Comparison of ENCODE assay signal across 17 cellular contexts in the genomic region with DNA sequence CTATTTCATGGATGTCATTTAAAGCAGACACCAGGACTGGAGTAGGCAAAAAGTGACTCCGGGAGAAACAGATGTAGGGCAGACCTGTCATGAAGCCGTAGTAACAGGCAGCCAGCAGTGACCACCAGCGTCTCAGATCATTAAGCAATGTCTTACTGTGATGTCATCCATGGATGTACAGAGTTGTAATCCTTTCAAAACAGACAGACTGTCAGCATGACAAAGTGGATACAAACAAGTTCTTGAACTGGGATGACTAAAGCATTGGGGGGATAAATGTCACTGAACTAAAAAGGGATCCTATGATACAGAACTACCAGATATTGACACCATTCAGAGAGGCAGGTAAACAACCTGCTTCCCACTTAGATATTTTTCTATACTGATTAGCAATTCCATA.
A peak's percentile ranks its signal among the peaks of the same experiment; 100 is the strongest.
DNase-seq lines count a peak whose midpoint lies in the region; ATAC-seq, FAIRE-seq and TF ChIP-seq lines count a peak whose summit lies in the region.
"Had no signal": no experiment of that assay in that cellular context is flagged by ENCODE, and none has a peak within 500 bp of the region (broad histone marks: within the 10 kb centered on the region; RNA-seq: fewer than 3 reads in every experiment).

No MANE protein-coding gene starts in this region.

- no peak overlapping the region for H3K9ac ChIP-seq in mesenchymal stem cell (ENCODE audit: low read length)

- no peak overlapping the region for H2AK5ac ChIP-seq in mesenchymal stem cell (ENCODE audit: low read length, severe bottlenecking)

- TF ChIP-seq CTCF in brain microvascular endothelial cell (IDR thresholded peaks at IDR 0.05; ENCODE audit: low read depth, low read length, missing control alignments) (no peak), D721Med (IDR thresholded peaks at IDR 0.05; ENCODE audit: insufficient read depth, missing control alignments) (no peak)

- DNase-seq in EH (ENCODE audit: low read depth): peak; percentile 38
- peak; percentile 70 for DNase-seq in LHCN-M2 (ENCODE audit: low read depth)
- DNase-seq in brain microvascular endothelial cell: peak; percentile 64
- peak; percentile 89 for DNase-seq in mesenchymal stem cell
- DNase-seq in D721Med (ENCODE audit: insufficient read length, low spot score): no peak
- DNase-seq in stimulated activated naive CD4-positive, alpha-beta T cell treated with Interleukin-2 at 50 U/mL for 16 hours (lab: John Stamatoyannopoulos, UW): no peak
- DNase-seq: activated gamma-delta T cell treated with Interleukin-2 at 50 U/mL for 16 hours; H7; MV-4-11; NCI-H2029 treated with DMSO at 0.1 percent for 48 hours; NK-92 treated with Interleukin-12 subunit alpha and Interleukin-12 subunit beta, amount 100 ng/mL, for 24 hours; Right ventricle myocardium superior; tibial artery had no signal

- no peak overlapping the region for H3K23ac ChIP-seq in mesenchymal stem cell (ENCODE audit: low read length in 2 of 2)

- H3K4me1 ChIP-seq in mesenchymal stem cell (ENCODE audit: control insufficient read depth, insufficient read depth, low read depth, low read length): no peaks in the 10 kb centered on the region
- H3K4me1 ChIP-seq: tibial artery had no signal

- no peak overlapping the region for H4K91ac ChIP-seq in mesenchymal stem cell (ENCODE audit: low read length)

- no peak overlapping the region for H4K8ac ChIP-seq in mesenchymal stem cell (ENCODE audit: low read length)

- no peak overlapping the region for H3K18ac ChIP-seq in mesenchymal stem cell (ENCODE audit: low read depth in 1 of 2, low read length in 2 of 2)

- no peak for ATAC-seq in HG03354 (IDR thresholded peaks at IDR 0.05; ENCODE audit: poor library complexity, severe bottlenecking, unreplicated experiment)
- ATAC-seq in HG03025 (IDR thresholded peaks at IDR 0.05; ENCODE audit: low FRiP score, unreplicated experiment): no peak

- no peak overlapping the region for H3K14ac ChIP-seq in mesenchymal stem cell (ENCODE audit: low read length in 2 of 2)

- no peaks in the 10 kb centered on the region for H3K27me3 ChIP-seq in brain microvascular endothelial cell (replicated peaks)
- no peaks in the 10 kb centered on the region for H3K27me3 ChIP-seq in mesenchymal stem cell (ENCODE audit: control insufficient read depth in 1 of 2, insufficient read depth in 1 of 2, low read length in 2 of 2)
- H3K27me3 ChIP-seq: ascending aorta, tibial artery had no signal

- H3K4ac ChIP-seq in mesenchymal stem cell (ENCODE audit: low read depth in 1 of 2, low read length in 2 of 2): no peak overlapping the region

- H2BK120ac ChIP-seq in mesenchymal stem cell (ENCODE audit: low read depth, low read length): no peak overlapping the region

- H3K36me3 ChIP-seq in brain microvascular endothelial cell (replicated peaks) (no peaks in the 10 kb centered on the region), mesenchymal stem cell (ENCODE audit: control insufficient read depth in 1 of 2, insufficient read depth in 2 of 2, low read depth in 1 of 2, low read length in 2 of 2) (peaks cover 0 to 3% of the 10 kb centered on the region in 2 experiments)
- H3K36me3 ChIP-seq: ascending aorta, tibial artery had no signal

- H3K27ac ChIP-seq in brain microvascular endothelial cell (no peak overlapping the region), mesenchymal stem cell (ENCODE audit: low read length, poor library complexity, severe bottlenecking) (no peak overlapping the region)
- H3K27ac ChIP-seq: ascending aorta, epithelial cell of prostate, tibial artery had no signal

- H2BK5ac ChIP-seq in mesenchymal stem cell (ENCODE audit: low read depth, low read length, poor library complexity, severe bottlenecking): no peak overlapping the region

- in situ Hi-C loops in brain microvascular endothelial cell (cut with HindIII; ENCODE audit: low pct_ligation_motif_present, low sequenced_read_pairs): no loop called here

- FAIRE-seq in D721Med (lab: Jason Lieb, UNC): no peak

- H3K4me2 ChIP-seq in mesenchymal stem cell (ENCODE audit: low read length, poor library complexity, severe bottlenecking): no peak overlapping the region

- no peak overlapping the region for H2AFZ ChIP-seq in mesenchymal stem cell (ENCODE audit: low read depth, low read length)

- peaks cover 14% of the 10 kb centered on the region for H3K79me1 ChIP-seq in mesenchymal stem cell (replicated peaks; ENCODE audit: low read length, poor library complexity, severe bottlenecking)

- H2BK12ac ChIP-seq in mesenchymal stem cell (ENCODE audit: low read length in 2 of 2): no peak overlapping the region

- 10% methylated on average over 3 of the region's 3 CpGs for WGBS in mesenchymal stem cell

- H3K4me3 ChIP-seq in brain microvascular endothelial cell (ENCODE audit: low read depth, low read length): no peak overlapping the region
- no peak overlapping the region for H3K4me3 ChIP-seq in mesenchymal stem cell (ENCODE audit: insufficient read depth in 1 of 2, low read depth in 1 of 2, low read length in 2 of 2)
- H3K4me3 ChIP-seq: ascending aorta, tibial artery had no signal

- H3K9me3 ChIP-seq in mesenchymal stem cell (ENCODE audit: control insufficient read depth, low read length): no peaks in the 10 kb centered on the region
- H3K9me3 ChIP-seq: ascending aorta, tibial artery had no signal

- no peak overlapping the region for H2BK15ac ChIP-seq in mesenchymal stem cell (ENCODE audit: low read depth, poor library complexity, severe bottlenecking)

Comparison
In these comparisons a context has a peak if more than half of its experiments do, and no peak if none do; other contexts are left out.
1. DNase-seq: peak in EH (single experiment), LHCN-M2 (single experiment), brain microvascular endothelial cell (single experiment) and mesenchymal stem cell (single experiment); none in D721Med (single experiment) and stimulated activated naive CD4-positive, alpha-beta T cell treated with Interleukin-2 at 50 U/mL for 16 hours (single experiment).